Comparison of ENCODE assay signal across 9 cellular contexts in the genomic region with DNA sequence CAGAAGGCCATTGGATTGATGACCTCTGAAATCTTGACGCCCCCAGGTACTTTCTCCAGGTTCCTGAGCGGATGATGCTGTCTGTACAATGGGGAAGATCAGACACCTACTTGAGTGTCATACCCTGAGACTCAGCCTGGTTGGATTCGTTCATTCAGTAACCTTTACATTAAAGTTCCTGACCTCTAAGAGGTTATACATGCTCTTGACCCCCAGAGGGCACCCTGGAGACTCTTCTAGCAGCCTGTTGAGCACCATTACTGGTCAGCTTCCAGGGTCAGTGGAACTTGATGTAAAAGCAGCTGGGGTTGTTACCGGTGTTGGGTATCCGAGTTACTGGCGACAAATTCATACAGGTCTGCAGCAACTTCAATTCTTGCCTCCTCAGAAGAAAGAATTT.
DNase-seq lines count a peak whose midpoint lies in the region; ATAC-seq and TF ChIP-seq lines count a peak whose summit lies in the region.
"Had no signal": no experiment of that assay in that cellular context is flagged by ENCODE, and none has a peak within 500 bp of the region (broad histone marks: within the 10 kb centered on the region; RNA-seq: fewer than 3 reads in every experiment).

No MANE protein-coding gene starts in this region.

- H3K4me3 Mint-ChIP-seq in type B pancreatic cell: no peak overlapping the region

- no peaks in the 10 kb centered on the region for H3K27me3 ChIP-seq in cardiac muscle cell
- H3K27me3 ChIP-seq in right atrium auricular region: no peaks in the 10 kb centered on the region
- H3K27me3 ChIP-seq in foreskin keratinocyte: peaks cover 9% of the 10 kb centered on the region

- H3K4me3 ChIP-seq in cardiac muscle cell (no peak overlapping the region), right atrium auricular region (no peak overlapping the region)
- H3K4me3 ChIP-seq: skin epidermis had no signal

- H3K27ac ChIP-seq in cardiac muscle cell: no peak overlapping the region
- H3K27ac ChIP-seq in right atrium auricular region: no peak overlapping the region
- H3K27ac ChIP-seq in foreskin keratinocyte: no peak overlapping the region
- H3K27ac ChIP-seq: skin epidermis had no signal

- H3K9me3 ChIP-seq in cardiac muscle cell (ENCODE audit: low read depth) (no peaks in the 10 kb centered on the region), right atrium auricular region (no peaks in the 10 kb centered on the region)

- no peaks in the 10 kb centered on the region for H3K4me1 ChIP-seq in cardiac muscle cell (ENCODE audit: low read depth)
- peaks cover 0 to 9% of the 10 kb centered on the region in 2 donors for H3K4me1 ChIP-seq in right atrium auricular region
- no peaks in the 10 kb centered on the region for H3K4me1 ChIP-seq in foreskin keratinocyte

- H3K36me3 ChIP-seq in cardiac muscle cell (no peaks in the 10 kb centered on the region), right atrium auricular region (no peaks in the 10 kb centered on the region)

- no peaks in the 10 kb centered on the region for H3K36me3 Mint-ChIP-seq in type B pancreatic cell

- DNase-seq in cardiac muscle cell (ENCODE audit: low read depth in 1 of 2, low spot score in 1 of 2) (peak; percentile 56 to 59), right atrium auricular region (ENCODE audit: low spot score) (no peak), RPMI7951 (ENCODE audit: low read depth) (peak; percentile 46), foreskin keratinocyte (peak in 1 of 2 donors; percentile 11), type B pancreatic cell (ENCODE audit: extremely low spot score, unreplicated experiment) (no peak)

- ATAC-seq in HG02870 (IDR thresholded peaks at IDR 0.05; ENCODE audit: unreplicated experiment) (peak; percentile 62), foreskin keratinocyte (peak; percentile 36), HG03457 (IDR thresholded peaks at IDR 0.05; ENCODE audit: unreplicated experiment) (no peak), HG03108 (IDR thresholded peaks at IDR 0.05; ENCODE audit: unreplicated experiment) (no peak)

- H3K9me3 Mint-ChIP-seq in type B pancreatic cell: no peaks in the 10 kb centered on the region

- peak; percentile 44 for TF ChIP-seq CTCF in cardiac muscle cell (IDR thresholded peaks at IDR 0.05; ENCODE audit: low read depth, low read length)
- peak in 1 of 2 donors; percentile 41 for TF ChIP-seq CTCF in right atrium auricular region (IDR thresholded peaks at IDR 0.05)
- peak; percentile 51 for TF ChIP-seq CTCF in foreskin keratinocyte (conservative IDR thresholded peaks at IDR 0.05)
- peak; percentile 65 for TF ChIP-seq CTCF in type B pancreatic cell (conservative IDR thresholded peaks at IDR 0.05)

- H3K4me1 Mint-ChIP-seq in type B pancreatic cell (ENCODE audit: unreplicated experiment): peaks cover 2% of the 10 kb centered on the region

- H3K27ac Mint-ChIP-seq in type B pancreatic cell: no peak overlapping the region

- H3K27me3 Mint-ChIP-seq in type B pancreatic cell: peaks cover 5% of the 10 kb centered on the region

Comparison
In these comparisons a context has a peak if more than half of its experiments do, and no peak if none do; other contexts are left out.
1. DNase-seq: peak in cardiac muscle cell (2 of 2) and RPMI7951 (single experiment); none in right atrium auricular region (single experiment) and type B pancreatic cell (single experiment).
2. ATAC-seq: peak in HG02870 (single experiment) and foreskin keratinocyte (single experiment); none in HG03457 (single experiment) and HG03108 (single experiment).